ENCODE assay signal across 11 cellular contexts in the genomic region with DNA sequence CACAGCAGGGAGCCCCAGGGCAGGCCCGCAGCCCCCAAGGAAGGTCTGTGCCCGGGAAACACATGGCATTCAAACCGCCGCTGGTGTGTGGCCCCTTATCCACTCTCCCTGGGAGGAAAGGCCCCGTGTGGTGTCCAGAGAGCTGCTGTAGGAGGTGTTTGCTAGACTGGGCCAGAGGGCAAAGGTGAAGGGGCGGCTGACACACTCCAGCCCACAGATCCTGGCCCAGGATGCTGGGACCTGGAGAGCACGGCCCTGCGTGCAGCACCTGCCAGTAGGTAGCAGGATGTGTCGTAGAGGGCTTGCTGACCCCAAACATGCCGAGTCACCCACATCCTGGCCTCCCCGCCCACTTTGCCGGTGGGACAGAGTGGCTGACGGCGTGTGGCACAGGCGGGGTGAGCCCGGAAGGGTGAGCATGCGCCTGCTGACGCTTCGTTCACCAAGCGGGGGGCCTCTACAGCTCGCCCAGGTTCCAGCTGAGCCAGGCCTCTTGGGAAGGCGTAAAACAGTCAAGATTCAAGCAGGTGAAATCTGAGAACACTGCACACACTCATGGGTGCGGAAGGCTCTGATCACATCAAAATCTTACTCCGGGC. TPM values are rescaled to one million over a fixed set of nuclear protein-coding genes. Genes with fewer than 3 reads are reported as not detected.
DNase-seq lines count a peak whose midpoint lies in the region; TF ChIP-seq lines count a peak whose summit lies in the region.
"Had no signal": no experiment of that assay in that cellular context is flagged by ENCODE, and none has a peak within 500 bp of the region (broad histone marks: within the 10 kb centered on the region; RNA-seq: fewer than 3 reads in every experiment).

No MANE protein-coding gene starts in this region.

- H3K4me3 Mint-ChIP-seq in neural progenitor cell (no peak overlapping the region), progenitor cell of endocrine pancreas (ENCODE audit: low read depth) (no peak overlapping the region)

- H2AFZ ChIP-seq in neural progenitor cell (replicated peaks) (no peak overlapping the region), MM.1S (ENCODE audit: low read length) (no peak overlapping the region)

- intact Hi-C loops in esophagus muscularis mucosa (cut with DNase I), result no loop called here

- TF ChIP-seq POLR2A in esophagus muscularis mucosa (IDR thresholded peaks at IDR 0.05; ENCODE audit: low read depth), result no peak

- peaks cover 76 to 99% (median 95%) of the 10 kb centered on the region in 4 donors for H3K4me1 ChIP-seq in esophagus muscularis mucosa
- peaks cover 28% of the 10 kb centered on the region for H3K4me1 ChIP-seq in neural progenitor cell
- H3K4me1 ChIP-seq in MM.1S (ENCODE audit: low read length), result no peaks in the 10 kb centered on the region

- H3K4me2 ChIP-seq in neural progenitor cell (peak overlapping the region; percentile 40), MM.1S (ENCODE audit: low read depth, low read length) (no peak overlapping the region)

- DNase-seq in activated CD4-positive, alpha-beta T cell treated with anti-CD3 and anti-CD28 coated beads, Interleukin-2, amount 50 U/mL, for 1 hour, result peak; percentile 12
- DNase-seq in activated CD4-positive, alpha-beta T cell treated with anti-CD3 and anti-CD28 coated beads for 48 hours, result no peak
- DNase-seq in esophagus muscularis mucosa (ENCODE audit: extremely low spot score) (no peak), neural progenitor cell (ENCODE audit: low spot score) (no peak), ureter (ENCODE audit: low spot score) (no peak), NCI-H128 (lab: John Stamatoyannopoulos, UW; ENCODE audit: unreplicated experiment) (no peak), progenitor cell of endocrine pancreas (ENCODE audit: low spot score, unreplicated experiment) (no peak), MM.1S (no peak)
- DNase-seq: activated CD8-positive, alpha-beta memory T cell treated with anti-CD3 and anti-CD28 coated beads for 24 hours; central memory CD4-positive, alpha-beta T cell; NCI-H1092 treated with DMSO at 0.1 percent for 48 hours had no signal

- H3K27me3 Mint-ChIP-seq in neural progenitor cell (ENCODE audit: insufficient read depth, low read depth) (peaks cover 2% of the 10 kb centered on the region), progenitor cell of endocrine pancreas (peaks cover 73% of the 10 kb centered on the region)

- H3K36me3 ChIP-seq in esophagus muscularis mucosa (peaks cover 0 to 13% (median 2%) of the 10 kb centered on the region in 4 donors), neural progenitor cell (no peaks in the 10 kb centered on the region), MM.1S (replicated peaks; ENCODE audit: insufficient read depth, low read length) (no peaks in the 10 kb centered on the region)

- no peak for TF ChIP-seq CTCF in esophagus muscularis mucosa (IDR thresholded peaks at IDR 0.05)
- TF ChIP-seq CTCF in neural progenitor cell (IDR thresholded peaks at IDR 0.05), result no peak
- TF ChIP-seq CTCF in progenitor cell of endocrine pancreas (IDR thresholded peaks at IDR 0.05; ENCODE audit: unreplicated experiment), result no peak
- TF ChIP-seq CTCF in MM.1S (IDR thresholded peaks at IDR 0.05; ENCODE audit: low read length), result no peak

- H3K9me3 ChIP-seq in esophagus muscularis mucosa, result no peaks in the 10 kb centered on the region
- H3K9me3 ChIP-seq in neural progenitor cell (ENCODE audit: low read depth), result no peaks in the 10 kb centered on the region
- no peaks in the 10 kb centered on the region for H3K9me3 ChIP-seq in MM.1S (replicated peaks; ENCODE audit: insufficient read depth, low read length)

- H4K20me1 ChIP-seq in neural progenitor cell (ENCODE audit: low read depth), result peaks cover 43% of the 10 kb centered on the region
- H4K20me1 ChIP-seq in MM.1S (ENCODE audit: insufficient read depth, low read length), result no peaks in the 10 kb centered on the region

- peak overlapping the region; percentile 2 to 28 (median 8) for H3K4me3 ChIP-seq in esophagus muscularis mucosa
- no peak overlapping the region for H3K4me3 ChIP-seq in neural progenitor cell
- no peak overlapping the region for H3K4me3 ChIP-seq in MM.1S (ENCODE audit: low read length)

- no peaks in the 10 kb centered on the region for H3F3A ChIP-seq in neural progenitor cell (ENCODE audit: low read depth)
- no peaks in the 10 kb centered on the region for H3F3A ChIP-seq in MM.1S (ENCODE audit: insufficient read depth, low read length)

- H3K36me3 Mint-ChIP-seq in neural progenitor cell, result peaks cover 2% of the 10 kb centered on the region
- H3K36me3 Mint-ChIP-seq in progenitor cell of endocrine pancreas (ENCODE audit: insufficient read depth), result no peaks in the 10 kb centered on the region

- H3K9me3 Mint-ChIP-seq in neural progenitor cell (no peaks in the 10 kb centered on the region), progenitor cell of endocrine pancreas (ENCODE audit: low read depth) (no peaks in the 10 kb centered on the region)

- H3K27ac Mint-ChIP-seq in neural progenitor cell (no peak overlapping the region), progenitor cell of endocrine pancreas (no peak overlapping the region)

- H3K27ac ChIP-seq in esophagus muscularis mucosa (replicated peaks in 1 of 4), result peak overlapping the region; percentile 82 to 94 (median 88)
- H3K27ac ChIP-seq in neural progenitor cell, result no peak overlapping the region
- H3K27ac ChIP-seq in MM.1S (ENCODE audit: low read length), result no peak overlapping the region

- peaks cover 71% of the 10 kb centered on the region for H3K4me1 Mint-ChIP-seq in neural progenitor cell
- peaks cover 6% of the 10 kb centered on the region for H3K4me1 Mint-ChIP-seq in progenitor cell of endocrine pancreas (ENCODE audit: low read depth)

- H3K79me2 ChIP-seq in neural progenitor cell (ENCODE audit: low read depth), result peaks cover 10% of the 10 kb centered on the region
- peaks cover 3% of the 10 kb centered on the region; the same call in 1 of the 2 replicates for H3K79me2 ChIP-seq in MM.1S (ENCODE audit: low read length)

- H3K9me2 ChIP-seq in MM.1S (replicated peaks; ENCODE audit: insufficient read depth, low read length), result no peaks in the 10 kb centered on the region

- no peak overlapping the region for H3K9ac ChIP-seq in neural progenitor cell
- H3K9ac ChIP-seq in MM.1S (ENCODE audit: low read length), result no peak overlapping the region

- WGBS in esophagus muscularis mucosa, result 73% methylated on average over 24 of the region's 24 CpGs

- no peaks in the 10 kb centered on the region for H3K27me3 ChIP-seq in esophagus muscularis mucosa
- H3K27me3 ChIP-seq in neural progenitor cell, result no peaks in the 10 kb centered on the region
- no peaks in the 10 kb centered on the region for H3K27me3 ChIP-seq in MM.1S (replicated peaks; ENCODE audit: insufficient read depth, low read length)

- no peak for TF ChIP-seq EP300 in esophagus muscularis mucosa (IDR thresholded peaks at IDR 0.05)

RNA-seq across cellular contexts. Expression of a gene that starts 11.0 kb away (rescaled TPM):
- total RNA-seq in esophagus muscularis mucosa (100 to 1,000 TPM in 1 of 4 donors, 10 to 100 TPM in 3; 59.6 to 119 (median 71.7) TPM), neural progenitor cell (ENCODE audit: low replicate concordance) (6.2 and 20.1 TPM in 2 replicates), ureter (84.3 TPM), progenitor cell of endocrine pancreas (11.9 and 13.3 TPM in 2 replicates)

Comparison
In these comparisons a context has a peak if more than half of its experiments do, and no peak if none do; other contexts are left out.
1. H3K27ac ChIP-seq: peak in esophagus muscularis mucosa (4 of 4); none in neural progenitor cell (single experiment) and MM.1S (single experiment).
2. H3K4me3 ChIP-seq: peak in esophagus muscularis mucosa (4 of 4); none in neural progenitor cell (single experiment) and MM.1S (single experiment).